In genomic region chr5:150160448-150161069, GRCh38 we compare ENCODE assay signal across 12 cellular contexts. TPM values are rescaled to one million over a fixed set of nuclear protein-coding genes. Genes with fewer than 3 reads are reported as not detected.
DNase-seq lines count a peak whose midpoint lies in the region; ATAC-seq and TF ChIP-seq lines count a peak whose summit lies in the region.
"Had no signal": no experiment of that assay in that cellular context is flagged by ENCODE, and none has a peak within 500 bp of the region (broad histone marks: within the 10 kb centered on the region; RNA-seq: fewer than 3 reads in every experiment).

No MANE protein-coding gene starts in this region.

- peaks cover 15% of the 10 kb centered on the region for H3K27me3 Mint-ChIP-seq in activated naive CD4-positive, alpha-beta T cell treated with anti-CD3 and anti-CD28 coated beads for 36 hours (ENCODE audit: low read depth)

- DNase-seq in heart right ventricle: no peak
- no peak for DNase-seq in Right ventricle myocardium inferior (ENCODE audit: missing footprints)
- DNase-seq in esophagus squamous epithelium (lab: John Stamatoyannopoulos, UW): no peak
- DNase-seq in vagina (ENCODE audit: extremely low spot score in 2 of 2): no peak
- DNase-seq in activated naive CD4-positive, alpha-beta T cell treated with anti-CD3 and anti-CD28 coated beads for 36 hours: no peak
- DNase-seq: activated CD4-positive, CD25-positive, alpha-beta regulatory T cell; activated T-cell treated with anti-CD3 and anti-CD28 coated beads for 4 hours; NCI-H2107 had no signal

- peaks cover 5% of the 10 kb centered on the region for H3K4me1 Mint-ChIP-seq in activated naive CD4-positive, alpha-beta T cell treated with anti-CD3 and anti-CD28 coated beads for 36 hours (ENCODE audit: low read depth)

- TF ChIP-seq POLR2A in esophagus squamous epithelium (IDR thresholded peaks at IDR 0.05) (no peak), vagina (IDR thresholded peaks at IDR 0.05) (no peak)

- H3K27me3 ChIP-seq in heart right ventricle: peaks cover 0 to 11% (median 0%) of the 10 kb centered on the region in 7 donors
- peaks cover 0 to 36% (median 0%) of the 10 kb centered on the region in 4 donors for H3K27me3 ChIP-seq in esophagus squamous epithelium
- H3K27me3 ChIP-seq in parathyroid adenoma (ENCODE audit: control insufficient read depth, insufficient read depth, low read length): no peaks in the 10 kb centered on the region
- no peaks in the 10 kb centered on the region for H3K27me3 ChIP-seq in vagina

- H3K9me3 Mint-ChIP-seq in activated naive CD4-positive, alpha-beta T cell treated with anti-CD3 and anti-CD28 coated beads for 36 hours: no peaks in the 10 kb centered on the region

- H3K36me3 Mint-ChIP-seq in activated naive CD4-positive, alpha-beta T cell treated with anti-CD3 and anti-CD28 coated beads for 36 hours (ENCODE audit: low read depth): no peaks in the 10 kb centered on the region

- H3K4me1 ChIP-seq in heart right ventricle (peaks cover 16 to 98% (median 77%) of the 10 kb centered on the region in 9 donors), esophagus squamous epithelium (peaks cover 14 to 77% (median 15%) of the 10 kb centered on the region in 3 donors), parathyroid adenoma (peaks cover 4% of the 10 kb centered on the region), vagina (peaks cover 88% of the 10 kb centered on the region)

- ATAC-seq in heart right ventricle (no peak), Right ventricle myocardium inferior (no peak), HG03175 (IDR thresholded peaks at IDR 0.05; ENCODE audit: unreplicated experiment) (no peak), HG03442 (IDR thresholded peaks at IDR 0.05; ENCODE audit: unreplicated experiment) (no peak)

- intact Hi-C loops in heart right ventricle (cut with DNase I) (loop anchor here in 9 of 10 donors (1.0 to 10.0 kb wide), 7 partner anchors 20 to 276 kb away; no protein-coding TSS in a partner anchor), Right ventricle myocardium inferior (cut with DNase I) (loop anchor here (1.0 to 10.0 kb wide), 4 partner anchors 20 to 274 kb away; no protein-coding TSS in a partner anchor), esophagus squamous epithelium (cut with DNase I) (loop anchor here (5.0 kb wide), 1 partner anchor 57 kb away; no protein-coding TSS in a partner anchor), vagina (cut with DNase I) (loop anchor here (5.0 kb wide), 1 partner anchor 57 kb away; no protein-coding TSS in a partner anchor)
- intact Hi-C loops in activated naive CD4-positive, alpha-beta T cell treated with anti-CD3 and anti-CD28 coated beads for 36 hours (cut with micrococcal nuclease): loop anchor here (1.0 to 2.0 kb wide), 3 partner anchors 58 to 276 kb away; no protein-coding TSS in a partner anchor

- H3K9me3 ChIP-seq in heart right ventricle: no peaks in the 10 kb centered on the region
- no peaks in the 10 kb centered on the region for H3K9me3 ChIP-seq in esophagus squamous epithelium
- no peaks in the 10 kb centered on the region for H3K9me3 ChIP-seq in parathyroid adenoma (ENCODE audit: control insufficient read depth, low read length)
- no peaks in the 10 kb centered on the region for H3K9me3 ChIP-seq in vagina

- H2AFZ ChIP-seq in parathyroid adenoma: no peak overlapping the region

- H3K9ac ChIP-seq in parathyroid adenoma: no peak overlapping the region

- 67 to 70% methylated on average over 5 of the region's 5 CpGs for WGBS in heart right ventricle, 2 donors
- WGBS in esophagus squamous epithelium, 2 donors: 60 to 68% methylated on average over 2 to 3 of the region's 5 CpGs

- TF ChIP-seq CTCF in heart right ventricle (IDR thresholded peaks at IDR 0.05): no peak
- TF ChIP-seq CTCF in esophagus squamous epithelium (IDR thresholded peaks at IDR 0.05): no peak
- TF ChIP-seq CTCF in parathyroid adenoma (IDR thresholded peaks at IDR 0.05): no peak
- no peak for TF ChIP-seq CTCF in vagina (IDR thresholded peaks at IDR 0.05)

- H3K4me2 ChIP-seq in parathyroid adenoma (ENCODE audit: low read length): no peak overlapping the region

- peak overlapping the region; percentile 41 to 92 (median 85) for H3K27ac ChIP-seq in heart right ventricle
- H3K27ac ChIP-seq in esophagus squamous epithelium: peak overlapping the region in 3 of 4 donors; percentile 87 to 91 (median 91)
- H3K27ac ChIP-seq in parathyroid adenoma: peak overlapping the region; percentile 47
- H3K27ac ChIP-seq in vagina: peak overlapping the region; percentile 83

- no peak overlapping the region for H3K27ac Mint-ChIP-seq in activated naive CD4-positive, alpha-beta T cell treated with anti-CD3 and anti-CD28 coated beads for 36 hours

- no peaks in the 10 kb centered on the region for H3K79me2 ChIP-seq in parathyroid adenoma

- CTCF ChIA-PET in activated naive CD4-positive, alpha-beta T cell treated with anti-CD3 and anti-CD28 coated beads for 36 hours (lab: Charles Lee): interaction anchor here (0.9 to 1.3 kb wide), 3 partner anchors 12 to 287 kb away, joined by 3 to 4 read pairs (median 3); no protein-coding TSS in a partner anchor

- no peaks in the 10 kb centered on the region for H3K36me3 ChIP-seq in heart right ventricle
- no peaks in the 10 kb centered on the region for H3K36me3 ChIP-seq in esophagus squamous epithelium
- H3K36me3 ChIP-seq in parathyroid adenoma (ENCODE audit: control insufficient read depth, insufficient read depth, low read length): no peaks in the 10 kb centered on the region
- H3K36me3 ChIP-seq in vagina: no peaks in the 10 kb centered on the region

- H3K4me3 ChIP-seq in heart right ventricle: no peak overlapping the region
- no peak overlapping the region for H3K4me3 ChIP-seq in esophagus squamous epithelium
- no peak overlapping the region for H3K4me3 ChIP-seq in parathyroid adenoma (ENCODE audit: low read depth, low read length)
- H3K4me3 ChIP-seq in vagina: no peak overlapping the region

- H3K4me3 Mint-ChIP-seq in activated naive CD4-positive, alpha-beta T cell treated with anti-CD3 and anti-CD28 coated beads for 36 hours: no peak overlapping the region

RNA-seq across cellular contexts. Expression of gene PDGFRB, which starts 4.9 kb away (rescaled TPM):
- total RNA-seq in heart right ventricle: 100 to 1,000 TPM in 1 of 10 donors, 10 to 100 TPM in 9; 15.5 to 101 (median 35.9) TPM
- 10 to 100 TPM; 49.1 to 54.3 TPM for polyA plus RNA-seq in heart right ventricle
- 57.2 TPM for total RNA-seq in Right ventricle myocardium inferior
- total RNA-seq in esophagus squamous epithelium: 10 to 100 TPM in 3 of 4 donors, 1 to 10 TPM in 1; 5.6 to 51.7 (median 31.0) TPM
- 173 TPM for total RNA-seq in vagina
- 1 to 10 TPM in 1 of 2 experiments, under 1 TPM in 1; 0.14 to 1.0 TPM for total RNA-seq in activated naive CD4-positive, alpha-beta T cell treated with anti-CD3 and anti-CD28 coated beads for 36 hours

RNA-seq across cellular contexts. Expression of gene CDX1, which starts 6.0 kb away (rescaled TPM):
- total RNA-seq in heart right ventricle (under 1 TPM in 1 of 10 donors, not detected in 9; 0.32 TPM), Right ventricle myocardium inferior (not detected), esophagus squamous epithelium (not detected), vagina (not detected)
- polyA plus RNA-seq in heart right ventricle: under 1 TPM in 1 of 2 donors, not detected in 1; 0.13 TPM
- not detected for total RNA-seq in activated naive CD4-positive, alpha-beta T cell treated with anti-CD3 and anti-CD28 coated beads for 36 hours

RNA-seq across cellular contexts. Expression of gene SLC6A7, which starts 29.3 kb away (rescaled TPM):
- total RNA-seq in heart right ventricle: not detected
- not detected for polyA plus RNA-seq in heart right ventricle
- not detected for total RNA-seq in Right ventricle myocardium inferior
- total RNA-seq in esophagus squamous epithelium: not detected
- 0.25 TPM for total RNA-seq in vagina
- not detected for total RNA-seq in activated naive CD4-positive, alpha-beta T cell treated with anti-CD3 and anti-CD28 coated beads for 36 hours
- total RNA-seq: mesenteric fat pad had no signal
